In the genomic region with DNA sequence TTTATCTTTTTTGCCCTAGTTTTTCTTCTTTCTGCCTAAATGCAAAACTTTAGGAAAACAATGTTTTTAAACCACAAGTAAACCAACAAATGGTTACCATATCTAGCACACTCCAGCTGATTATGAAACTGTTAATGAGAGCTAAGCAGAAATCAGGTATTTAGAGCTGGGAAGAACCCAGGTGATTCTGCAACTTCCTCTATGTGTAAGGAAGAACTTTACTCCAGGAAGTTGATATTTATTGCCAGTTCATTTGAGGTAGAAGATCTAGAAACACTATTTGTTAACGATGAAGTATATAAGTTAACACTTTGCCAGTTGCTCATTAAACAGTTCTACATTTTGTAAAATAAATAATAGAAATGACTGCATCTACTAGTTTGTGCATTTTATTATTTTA, we compare ENCODE assay signal across 24 cellular contexts. TPM values are rescaled to one million over a fixed set of nuclear protein-coding genes. Genes with fewer than 3 reads are reported as not detected.
"Had no signal": no experiment of that assay in that cellular context is flagged by ENCODE, and none has a peak within 500 bp of the region (broad histone marks: within the 10 kb centered on the region; RNA-seq: fewer than 3 reads in every experiment).

No MANE protein-coding gene starts in this region.

- H3K4me2 ChIP-seq: KMS-11, SK-N-SH had no signal

- H3K4me3 ChIP-seq: K562 had no signal

- H3K9me2 ChIP-seq: SK-N-SH had no signal

- H3K27ac Mint-ChIP-seq: IgD-negative memory B cell had no signal

- H3K4me3 Mint-ChIP-seq: IgD-negative memory B cell had no signal

- DNase-seq: Kasumi-1, MM.1S, NCI-H1092 treated with DMSO at 0.1 percent for 48 hours, NCI-H1436, NCI-H187, NCI-H2029, NCI-H2081 treated with DMSO at 0.1 percent for 48 hours, NCI-H2171, NCI-H226, NCI-H446, NCI-H510A, NCI-H524 treated with DMSO at 0.1 percent for 48 hours, NCI-H69, NCI-H774, PC-3, SHP77, SK-N-SH had no signal

- H3K27ac ChIP-seq: HL-60, KMS-11, RWPE1 had no signal

- ATAC-seq: K562, Panc1, PC-3 had no signal

RNA-seq across cellular contexts. Expression of gene B3GALT1, which starts 5.2 kb away (rescaled TPM):
- total RNA-seq: K562, M059J had no signal
- polyA plus RNA-seq: IgD-negative memory B cell had no signal
